ENCODE assay signal across 3 cellular contexts in genomic region chr10:13263591-13263990, GRCh38.
TF ChIP-seq lines count a peak whose summit lies in the region.

No MANE protein-coding gene starts in this region.

TF ChIP-seq in GM23338, 12 proteins besides CTCF, POLR2A, EP300 and RAD21 (continues in another document):
- TF ChIP-seq ZNF331 (CRISPR knock-in tag; IDR thresholded peaks at IDR 0.05; ENCODE audit: low read depth) (no peak), NANOG (IDR thresholded peaks at IDR 0.05; ENCODE audit: borderline replicate concordance) (no peak), ZNF114 (CRISPR knock-in tag; IDR thresholded peaks at IDR 0.05) (no peak), CREB1 (CRISPR knock-in tag; IDR thresholded peaks at IDR 0.05; ENCODE audit: low read depth) (no peak), STAT1 (IDR thresholded peaks at IDR 0.05; ENCODE audit: unreplicated experiment) (no peak), REST (IDR thresholded peaks at IDR 0.05; ENCODE audit: unreplicated experiment) (no peak), EZH2phosphoT487 (IDR thresholded peaks at IDR 0.05; ENCODE audit: unreplicated experiment) (no peak), ETS1 (IDR thresholded peaks at IDR 0.05) (no peak)

TF ChIP-seq in K562, 482 proteins besides CTCF, POLR2A, EP300 and RAD21:
- TF ChIP-seq ZNF398 (CRISPR knock-in tag; IDR thresholded peaks at IDR 0.05) (no peak), CHD7 (IDR thresholded peaks at IDR 0.05; ENCODE audit: low read depth, low read length) (no peak), ZBTB1 (CRISPR knock-in tag; IDR thresholded peaks at IDR 0.05; ENCODE audit: borderline replicate concordance, low read depth) (no peak), SP2 (IDR thresholded peaks at IDR 0.05; ENCODE audit: extremely low read depth, low read depth, low read length, poor library complexity, severe bottlenecking) (no peak), MEF2D (tag; conservative IDR thresholded peaks at IDR 0.05; ENCODE audit: low read depth) (no peak), PHTF2 (CRISPR knock-in tag; IDR thresholded peaks at IDR 0.05) (no peak), DNMT1 (IDR thresholded peaks at IDR 0.05) (no peak), SMARCA5 (IDR thresholded peaks at IDR 0.05) (no peak), ZNF23 (CRISPR knock-in tag; IDR thresholded peaks at IDR 0.05) (no peak)

TF ChIP-seq in HepG2, 621 proteins besides CTCF, POLR2A, EP300 and RAD21:
- TF ChIP-seq ISL2 (CRISPR knock-in tag; IDR thresholded peaks at IDR 0.05), result no peak
- TF ChIP-seq ZHX2 (IDR thresholded peaks at IDR 0.05; ENCODE audit: low read depth), result no peak
- no peak for TF ChIP-seq ZHX2 (CRISPR knock-in tag; IDR thresholded peaks at IDR 0.05; ENCODE audit: borderline replicate concordance)
- no peak for TF ChIP-seq ZNF841 (CRISPR knock-in tag; IDR thresholded peaks at IDR 0.05; ENCODE audit: borderline replicate concordance)
- TF ChIP-seq JARID2 (CRISPR knock-in tag; IDR thresholded peaks at IDR 0.05; ENCODE audit: insufficient replicate concordance), result no peak
- TF ChIP-seq ZSCAN30 (CRISPR knock-in tag; IDR thresholded peaks at IDR 0.05), result no peak
- no peak for TF ChIP-seq PRPF4 (IDR thresholded peaks at IDR 0.05; ENCODE audit: low read depth, low read length, poor library complexity, severe bottlenecking)
- TF ChIP-seq RFXANK (CRISPR knock-in tag; IDR thresholded peaks at IDR 0.05), result no peak
